13 cellular contexts compared by ENCODE assay signal in genomic region chrX:51456814-51457213, GRCh38. TPM values are rescaled to one million over a fixed set of nuclear protein-coding genes. Genes with fewer than 3 reads are reported as not detected.
DNase-seq lines count a peak whose midpoint lies in the region; TF ChIP-seq lines count a peak whose summit lies in the region.
"Had no signal": no experiment of that assay in that cellular context is flagged by ENCODE, and none has a peak within 500 bp of the region (broad histone marks: within the 10 kb centered on the region; RNA-seq: fewer than 3 reads in every experiment).

No MANE protein-coding gene starts in this region.

- H3K4ac ChIP-seq in mesendoderm (ENCODE audit: low read depth, low read length), result no peak overlapping the region

- peaks cover 2% of the 10 kb centered on the region for H3K79me2 ChIP-seq in mesendoderm (ENCODE audit: control insufficient read depth, insufficient read depth, low read length)

- H3K36me3 ChIP-seq in H7 (replicated peaks; ENCODE audit: control insufficient read depth, insufficient read depth, low read length) (no peaks in the 10 kb centered on the region), mesendoderm (ENCODE audit: control insufficient read depth, insufficient read depth, low read length) (no peaks in the 10 kb centered on the region)
- H3K36me3 ChIP-seq: colonic mucosa, spleen, tibial nerve had no signal

- DNase-seq in H7 (no peak), M059J (ENCODE audit: low read depth) (peak; percentile 5), cardiac fibroblast (ENCODE audit: low read depth in 2 of 2) (peak; percentile 0 to 2), mesendoderm (peak; percentile 74), RWPE1 (ENCODE audit: low spot score) (no peak), globus pallidus (ENCODE audit: low spot score) (no peak), GM10266 (ENCODE audit: extremely low spot score) (no peak)
- DNase-seq in activated effector memory CD4-positive, alpha-beta T cell treated with Interleukin-2 at 50 U/mL for 16 hours, result no peak
- DNase-seq: colonic mucosa, NCI-H187 treated with DMSO at 0.1 percent for 48 hours, spleen, T1000 had no signal

- H3K4me3 ChIP-seq in H7 (ENCODE audit: insufficient read depth, low read depth, low read length) (peak overlapping the region; percentile 39; the same call in 1 of the 2 replicates), cardiac fibroblast (replicated peaks in 1 of 2; ENCODE audit: low read depth in 2 of 2, low read length in 2 of 2) (no peak overlapping the region), mesendoderm (ENCODE audit: low read length) (peak overlapping the region; percentile 53)
- H3K4me3 ChIP-seq: colonic mucosa, spleen, tibial nerve had no signal

- H3K27ac ChIP-seq in mesendoderm (ENCODE audit: low read depth, low read length) (peak overlapping the region; percentile 49), RWPE1 (no peak overlapping the region)
- H3K27ac ChIP-seq: colonic mucosa, spleen, tibial nerve had no signal

- peak overlapping the region; percentile 89 for H3K56ac ChIP-seq in mesendoderm (ENCODE audit: low read length)

- TF ChIP-seq CTCF in cardiac fibroblast (IDR thresholded peaks at IDR 0.05; ENCODE audit: low read depth, low read length), result no peak
- TF ChIP-seq CTCF in RWPE1 (conservative IDR thresholded peaks at IDR 0.05; ENCODE audit: low read depth), result no peak
- no peak for TF ChIP-seq CTCF in GM10266 (IDR thresholded peaks at IDR 0.05; ENCODE audit: control insufficient read depth, insufficient read depth, low read depth, missing control alignments)

- H2BK15ac ChIP-seq in mesendoderm (replicated peaks; ENCODE audit: low read depth), result no peak overlapping the region

- no peak overlapping the region for H4K8ac ChIP-seq in mesendoderm (ENCODE audit: low read depth, low read length)

- H3K4me1 ChIP-seq in mesendoderm (ENCODE audit: control insufficient read depth, low read depth, low read length), result no peaks in the 10 kb centered on the region
- H3K4me1 ChIP-seq: colonic mucosa, spleen, tibial nerve had no signal

- H3K79me1 ChIP-seq in mesendoderm (ENCODE audit: low read length), result no peaks in the 10 kb centered on the region

- CTCF ChIA-PET in RWPE1 (lab: Yijun Ruan, JAX), result interaction anchor here (0.6 to 1.5 kb wide), 3 partner anchors 10 to 119 kb away, joined by 3 to 8 read pairs (median 5); no protein-coding TSS in a partner anchor

- H2BK120ac ChIP-seq in mesendoderm (ENCODE audit: low read depth, low read length), result peak overlapping the region; percentile 21

- H3K23ac ChIP-seq in mesendoderm (ENCODE audit: low read length), result no peak overlapping the region

- POLR2A ChIA-PET in RWPE1 (lab: Yijun Ruan, JAX; ENCODE audit: low non-redundant PET), result no interaction called here

- no CpG with 5 or more reads among the region's 1 CpG for WGBS in mesendoderm (ENCODE audit: extremely low coverage, insufficient coverage, low lambda C conversion rate)

- peak overlapping the region; percentile 56 for H3K18ac ChIP-seq in mesendoderm (ENCODE audit: low read length)

- peak overlapping the region; percentile 80 for H2BK5ac ChIP-seq in mesendoderm (ENCODE audit: low read length)

- peak overlapping the region; percentile 72 for H3K9ac ChIP-seq in mesendoderm (ENCODE audit: low read length)

- H3K27me3 ChIP-seq in H7 (ENCODE audit: control insufficient read depth, insufficient read depth, low read length), result no peaks in the 10 kb centered on the region
- H3K27me3 ChIP-seq in mesendoderm (ENCODE audit: insufficient read depth, low read length, poor library complexity), result no peaks in the 10 kb centered on the region
- H3K27me3 ChIP-seq: colonic mucosa had no signal

- peak overlapping the region; percentile 7 for H3K4me2 ChIP-seq in mesendoderm (ENCODE audit: low read length)

- H4K5ac ChIP-seq in mesendoderm (ENCODE audit: low read length), result no peak overlapping the region

- H2AK5ac ChIP-seq in mesendoderm (ENCODE audit: low read length), result no peak overlapping the region

RNA-seq across cellular contexts. Expression of gene NUDT11, which starts 39.6 kb away (rescaled TPM):
- 33.0 and 35.0 TPM in 2 replicates for total RNA-seq in H7 (2014; rRNA removed; shearing (Covaris generic))
- 3.6 and 4.1 TPM in 2 replicates for total RNA-seq in M059J (2014; rRNA removed; shearing (Covaris generic))
- polyA plus RNA-seq in mesendoderm (2013, experiment 1 of 2), result 26.3 TPM
- 26.7 TPM for polyA plus RNA-seq in mesendoderm (2013, experiment 2 of 2)

Comparison
In these comparisons a context has a peak if more than half of its experiments do, and no peak if none do; other contexts are left out.
1. DNase-seq: peak in M059J (single experiment), cardiac fibroblast (2 of 2) and mesendoderm (single experiment); none in H7 (single experiment), RWPE1 (single experiment), globus pallidus (single experiment), activated effector memory CD4-positive, alpha-beta T cell treated with Interleukin-2 at 50 U/mL for 16 hours (single experiment) and GM10266 (single experiment).
2. H3K4me3 ChIP-seq: peak in H7 (single experiment) and mesendoderm (single experiment); none in cardiac fibroblast (0 of 2).